In the genomic region with DNA sequence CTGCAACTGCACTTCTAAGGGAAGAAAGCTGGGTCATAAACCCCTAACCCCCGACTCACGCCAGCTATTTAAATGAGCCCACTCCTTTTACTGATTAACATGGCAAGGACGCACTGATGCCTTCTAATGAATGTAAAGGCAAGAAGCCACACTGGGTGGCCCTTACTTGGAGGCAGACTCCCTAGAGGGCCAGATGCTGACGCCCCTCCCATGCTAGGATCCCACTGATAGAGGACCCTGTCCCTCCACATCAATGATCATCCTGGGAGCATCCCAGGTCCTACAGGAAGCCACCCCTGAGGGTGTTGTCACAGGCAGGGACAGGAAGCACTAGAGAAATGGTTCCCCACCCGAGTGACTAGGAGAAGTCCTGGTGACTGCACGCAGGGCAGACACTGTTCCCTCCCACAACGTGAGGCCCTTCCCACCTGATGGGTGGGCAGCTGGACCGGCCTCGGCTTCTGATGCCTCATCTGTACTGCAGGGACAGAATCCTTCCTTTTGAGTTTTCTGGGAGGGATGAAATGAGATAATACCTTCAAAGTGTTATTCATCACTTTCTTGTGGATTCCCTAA, we compare ENCODE assay signal across 18 cellular contexts. TPM values are rescaled to one million over a fixed set of nuclear protein-coding genes. Genes with fewer than 3 reads are reported as not detected.
DNase-seq lines count a peak whose midpoint lies in the region; ATAC-seq, FAIRE-seq and TF ChIP-seq lines count a peak whose summit lies in the region.
"Had no signal": no experiment of that assay in that cellular context is flagged by ENCODE, and none has a peak within 500 bp of the region (broad histone marks: within the 10 kb centered on the region; RNA-seq: fewer than 3 reads in every experiment).

No MANE protein-coding gene starts in this region.

- H4K20me1 ChIP-seq in GM23248 (ENCODE audit: insufficient read depth), result no peaks in the 10 kb centered on the region; the same call in 1 of the 2 replicates

- in situ Hi-C loops in GM23248 (cut with MboI), result no loop called here
- in situ Hi-C loops in G401 (cut with HindIII; ENCODE audit: low sequenced_read_pairs), result no loop called here

- H3K4me1 ChIP-seq in left ventricle myocardium inferior (peaks cover 98% of the 10 kb centered on the region), lower lobe of right lung (peaks cover 62% of the 10 kb centered on the region), subcutaneous abdominal adipose tissue (ENCODE audit: control insufficient read depth in 5 of 5, insufficient read depth in 5 of 5, low read length in 5 of 5) (peaks cover 0 to 78% (median 8%) of the 10 kb centered on the region in 5 donors), GM23248 (ENCODE audit: insufficient read depth) (no peaks in the 10 kb centered on the region)

- H3K9me2 ChIP-seq in GM23248 (ENCODE audit: insufficient read depth), result no peaks in the 10 kb centered on the region

- peak overlapping the region; percentile 83 for H3K27ac ChIP-seq in left ventricle myocardium inferior (replicated peaks)
- peak overlapping the region; percentile 72 for H3K27ac ChIP-seq in lower lobe of right lung
- peak overlapping the region; percentile 54 for H3K27ac ChIP-seq in subcutaneous abdominal adipose tissue (ENCODE audit: low read depth, low read length)
- no peak overlapping the region for H3K27ac ChIP-seq in GM23248

- intact Hi-C loops in left ventricle myocardium inferior (cut with micrococcal nuclease) (no loop called here), Right ventricle myocardium inferior (cut with DNase I) (no loop called here), lower lobe of right lung (cut with DNase I) (no loop called here)

- WGBS in GM23248 (ENCODE audit: low coverage in 1 of 2, low lambda C conversion rate in 2 of 2, missing lambda C conversion rate in 2 of 2), 2 experiments, result 87 to 89% methylated on average over 9 of the region's 9 CpGs

- H2AFZ ChIP-seq in GM23248, result no peak overlapping the region

- DNase-seq in left ventricle myocardium inferior (no peak), Right ventricle myocardium inferior (ENCODE audit: missing footprints) (no peak), bronchial epithelial cell (ENCODE audit: low read depth) (no peak), lower lobe of right lung (no peak), kidney glomerular epithelial cell (lab: John Stamatoyannopoulos, UW) (no peak), GM23248 (no peak), G401 (ENCODE audit: low spot score) (no peak)
- DNase-seq: EL, H9, HFFc6, Kasumi-1, MG63, NCI-H1694 treated with DMSO at 0.1 percent for 48 hours, NCI-H2081 treated with DMSO at 0.1 percent for 48 hours, NCI-H2171 treated with DMSO at 0.1 percent for 48 hours, NCI-H524 treated with DMSO at 0.1 percent for 48 hours had no signal

- no peak for TF ChIP-seq CTCF in left ventricle myocardium inferior (IDR thresholded peaks at IDR 0.05; ENCODE audit: borderline replicate concordance)
- no peak for TF ChIP-seq CTCF in bronchial epithelial cell (IDR thresholded peaks at IDR 0.05; ENCODE audit: insufficient read depth, low read length, severe bottlenecking)
- TF ChIP-seq CTCF in lower lobe of right lung (IDR thresholded peaks at IDR 0.05), result no peak

- H3K27me3 ChIP-seq in left ventricle myocardium inferior (ENCODE audit: low read depth) (peaks cover 81% of the 10 kb centered on the region), bronchial epithelial cell (ENCODE audit: control insufficient read depth, insufficient read depth, low read length) (no peaks in the 10 kb centered on the region), lower lobe of right lung (ENCODE audit: low read depth) (no peaks in the 10 kb centered on the region), subcutaneous abdominal adipose tissue (ENCODE audit: control insufficient read depth in 5 of 5, insufficient read depth in 4 of 5, low read length in 5 of 5) (peaks cover 0 to 3% (median 0%) of the 10 kb centered on the region in 5 donors), GM23248 (replicated peaks; ENCODE audit: insufficient read depth) (no peaks in the 10 kb centered on the region)
- H3K27me3 ChIP-seq: MG63 had no signal

- H3K9ac ChIP-seq in subcutaneous abdominal adipose tissue (ENCODE audit: low read length in 5 of 5) (no peak overlapping the region), GM23248 (no peak overlapping the region)

- H3K9me3 ChIP-seq in left ventricle myocardium inferior (replicated peaks) (no peaks in the 10 kb centered on the region), lower lobe of right lung (no peaks in the 10 kb centered on the region), subcutaneous abdominal adipose tissue (ENCODE audit: control insufficient read depth in 5 of 5, low read length in 5 of 5) (no peaks in the 10 kb centered on the region), GM23248 (ENCODE audit: low read depth) (no peaks in the 10 kb centered on the region)
- H3K9me3 ChIP-seq: MG63 had no signal

- peaks cover 21% of the 10 kb centered on the region; the same call in 1 of the 2 replicates for H3K79me2 ChIP-seq in GM23248 (ENCODE audit: insufficient read depth)

- H3K4me3 ChIP-seq in left ventricle myocardium inferior, result no peak overlapping the region
- H3K4me3 ChIP-seq in bronchial epithelial cell (ENCODE audit: low read depth, low read length), result no peak overlapping the region
- H3K4me3 ChIP-seq in lower lobe of right lung, result no peak overlapping the region
- H3K4me3 ChIP-seq in subcutaneous abdominal adipose tissue (ENCODE audit: low read depth in 1 of 5, low read length in 5 of 5), result no peak overlapping the region
- H3K4me3 ChIP-seq in GM23248, result no peak overlapping the region
- H3K4me3 ChIP-seq: MG63 had no signal

- no peak overlapping the region for H3K4me2 ChIP-seq in GM23248 (ENCODE audit: unreplicated experiment)

- H3K36me3 ChIP-seq in left ventricle myocardium inferior, result peaks cover 9% of the 10 kb centered on the region
- H3K36me3 ChIP-seq in bronchial epithelial cell (ENCODE audit: control insufficient read depth, insufficient read depth, low read length), result no peaks in the 10 kb centered on the region
- H3K36me3 ChIP-seq in lower lobe of right lung, result peaks cover 14% of the 10 kb centered on the region
- H3K36me3 ChIP-seq in subcutaneous abdominal adipose tissue (ENCODE audit: control insufficient read depth in 5 of 5, insufficient read depth in 5 of 5, low read length in 5 of 5), result peaks cover 0 to 5% (median 2%) of the 10 kb centered on the region in 5 donors
- peaks cover 4% of the 10 kb centered on the region; the same call in 1 of the 2 replicates for H3K36me3 ChIP-seq in GM23248 (ENCODE audit: low read depth)

- FAIRE-seq in bronchial epithelial cell (lab: Jason Lieb, UNC), result peak; percentile 7

- ATAC-seq in Right ventricle myocardium inferior, result no peak
- ATAC-seq in lower lobe of right lung, result no peak
- ATAC-seq: Panc1 had no signal

- H3F3A ChIP-seq in GM23248 (ENCODE audit: insufficient read depth), result no peaks in the 10 kb centered on the region

RNA-seq across cellular contexts. Expression of a gene that starts 20.3 kb away (rescaled TPM):
- total RNA-seq in left ventricle myocardium inferior, result 23.5 TPM
- 25.6 TPM for total RNA-seq in Right ventricle myocardium inferior
- under 0.01 TPM in 1 of 2 replicates, not detected in the other for total RNA-seq in bronchial epithelial cell
- total RNA-seq in lower lobe of right lung, result 101 TPM
- 24.3 and 24.8 TPM in 2 replicates for total RNA-seq in GM23248 (2014; rRNA removed; shearing (Covaris generic))
- 17.1 and 21.1 TPM in 2 replicates for polyA plus RNA-seq in GM23248 (2016; fragmentation: Nextera tagmentation; extraction: Ambion mirVana)
- not detected in 2 replicates for total RNA-seq in G401 (2014; rRNA removed; shearing (Covaris generic))

Comparison
In these comparisons a context has a peak if more than half of its experiments do, and no peak if none do; other contexts are left out.
1. RNA of a gene that starts 20.3 kb away (total RNA-seq): 101 TPM in lower lobe of right lung (single experiment), 25.6 TPM in Right ventricle myocardium inferior (single experiment), 24.3 to 24.8 TPM in GM23248 and 23.5 TPM in left ventricle myocardium inferior (single experiment); under 0.01 TPM in bronchial epithelial cell and not detected in G401; every median in the first group is over 10 times any median in the second.